ENCODE assay signal across 8 cellular contexts in genomic region chr1:205484985-205485967, GRCh38. TPM values are rescaled to one million over a fixed set of nuclear protein-coding genes. Genes with fewer than 3 reads are reported as not detected.
A peak's percentile ranks its signal among the peaks of the same experiment; 100 is the strongest.
DNase-seq lines count a peak whose midpoint lies in the region; ATAC-seq and TF ChIP-seq lines count a peak whose summit lies in the region.

No MANE protein-coding gene starts in this region.

- intact Hi-C loops in colonic mucosa (cut with DNase I): loop anchor here (1.0 to 10.0 kb wide), 5 partner anchors 58 to 210 kb away; no protein-coding TSS in a partner anchor
- intact Hi-C loops in right lobe of liver (cut with DNase I): loop anchor here (5.0 to 10.0 kb wide), 3 partner anchors 37 to 140 kb away; partner anchors contain the start of gene KLHDC8A (in 1 of the 2)

- no peaks in the 10 kb centered on the region for H3K9me3 ChIP-seq in colonic mucosa
- no peaks in the 10 kb centered on the region for H3K9me3 ChIP-seq in right lobe of liver

- H3K9ac ChIP-seq in colonic mucosa (ENCODE audit: low read depth in 2 of 2, low read length in 2 of 2): no peak overlapping the region

- H3K27ac ChIP-seq in colonic mucosa (no peak overlapping the region), right lobe of liver (no peak overlapping the region)

- H3K36me3 ChIP-seq in colonic mucosa: no peaks in the 10 kb centered on the region
- no peaks in the 10 kb centered on the region for H3K36me3 ChIP-seq in right lobe of liver

- H3K4me3 ChIP-seq in colonic mucosa (no peak overlapping the region), right lobe of liver (no peak overlapping the region)

- peak; percentile 97 for DNase-seq in DMS53 treated with DMSO at 0.1 percent for 48 hours (lab: John Stamatoyannopoulos, UW; ENCODE audit: unreplicated experiment)
- peak; percentile 93 to 97 for DNase-seq in NCI-H524 (lab: John Stamatoyannopoulos, UW)
- DNase-seq in activated CD4-positive, alpha-beta T cell treated with anti-CD3 and anti-CD28 coated beads for 4 hours: peak; percentile 52 to 58
- DNase-seq in colonic mucosa: peak; percentile 72
- DNase-seq in right lobe of liver: peak; percentile 57 to 74 (median 71)
- DNase-seq in stimulated activated CD4-positive, alpha-beta T cell treated with anti-CD3 and anti-CD28 coated beads, TNF-alpha, amount 100 ng/mL, for 4 hours (ENCODE audit: low read depth in 3 of 3): peak; percentile 26 to 41 (median 38)

- H3K4me1 ChIP-seq in colonic mucosa: no peaks in the 10 kb centered on the region
- no peaks in the 10 kb centered on the region for H3K4me1 ChIP-seq in right lobe of liver

- TF ChIP-seq CTCF in colonic mucosa (IDR thresholded peaks at IDR 0.05) (peak; percentile 97), right lobe of liver (IDR thresholded peaks at IDR 0.05) (peak; percentile 87 to 96 (median 92))

- 40% methylated on average over 7 of the region's 13 CpGs for WGBS in right lobe of liver (ENCODE audit: insufficient coverage, low coverage, low lambda C conversion rate, missing lambda C conversion rate)

- H3K27me3 ChIP-seq in colonic mucosa (no peaks in the 10 kb centered on the region), right lobe of liver (no peaks in the 10 kb centered on the region)

- peak; percentile 59 for ATAC-seq in HG03342 (IDR thresholded peaks at IDR 0.05; ENCODE audit: unreplicated experiment)
- peak; percentile 89 to 94 (median 92) for ATAC-seq in right lobe of liver
- no peak for ATAC-seq in GM21528 (IDR thresholded peaks at IDR 0.05; ENCODE audit: low FRiP score, unreplicated experiment)

- no peak for TF ChIP-seq POLR2A in right lobe of liver (IDR thresholded peaks at IDR 0.05)

RNA-seq across cellular contexts. Expression of gene CDK18, which starts 19.2 kb away (rescaled TPM):
- 10 to 100 TPM; 27.9 to 46.0 TPM for total RNA-seq in colonic mucosa
- 10 to 100 TPM in 3 of 6 experiments, 1 to 10 TPM in 3; 6.3 to 22.3 (median 9.7) TPM for total RNA-seq in right lobe of liver

RNA-seq across cellular contexts. Expression of gene BLACAT1, which starts 29.4 kb away (rescaled TPM):
- total RNA-seq in colonic mucosa (under 1 TPM; 0.20 to 0.37 TPM), right lobe of liver (under 1 TPM in 1 of 6 experiments, not detected in 5; 0.06 TPM)

Comparison
In these comparisons a context has a peak if more than half of its experiments do, and no peak if none do; other contexts are left out.
1. DNase-seq: peak in every context shown above with its lines; median percentile 97 in DMS53 treated with DMSO at 0.1 percent for 48 hours; 95 in NCI-H524; 72 in colonic mucosa; 71 in right lobe of liver; 55 in activated CD4-positive, alpha-beta T cell treated with anti-CD3 and anti-CD28 coated beads for 4 hours; 38 in stimulated activated CD4-positive, alpha-beta T cell treated with anti-CD3 and anti-CD28 coated beads, TNF-alpha, amount 100 ng/mL, for 4 hours.